Comparison of ENCODE assay signal across 8 cellular contexts in genomic region chr14:41604793-41605534, GRCh38. TPM values are rescaled to one million over a fixed set of nuclear protein-coding genes. Genes with fewer than 3 reads are reported as not detected.
DNase-seq lines count a peak whose midpoint lies in the region; TF ChIP-seq lines count a peak whose summit lies in the region.

No MANE protein-coding gene starts in this region.

- no peaks in the 10 kb centered on the region for H3K9me3 ChIP-seq in tibial nerve

- DNase-seq in AG08396 (ENCODE audit: low spot score), result peak; percentile 48
- peak; percentile 85 for DNase-seq in NCI-H1694 treated with DMSO at 0.1 percent for 48 hours (lab: John Stamatoyannopoulos, UW)
- peak; percentile 87 for DNase-seq in choroid plexus epithelial cell (ENCODE audit: low read depth)
- DNase-seq in lower leg skin (ENCODE audit: low spot score in 2 of 2), result peak; percentile 16 to 85
- peak in 1 of 2 donors; percentile 35 for DNase-seq in tibial nerve (ENCODE audit: low spot score in 2 of 2)
- no peak for DNase-seq in T-helper 9 cell
- no peak for DNase-seq in KBM-7
- DNase-seq in stimulated activated CD4-positive, alpha-beta T cell treated with anti-CD3 and anti-CD28 coated beads, Interleukin-12 subunit alpha, Interleukin-12 subunit beta, amount 100 ng/mL, for 4 hours, result no peak

- TF ChIP-seq CTCF in choroid plexus epithelial cell (conservative IDR thresholded peaks at IDR 0.05; ENCODE audit: low read depth, low read length), result no peak
- TF ChIP-seq CTCF in lower leg skin (IDR thresholded peaks at IDR 0.05), result no peak
- no peak for TF ChIP-seq CTCF in tibial nerve (IDR thresholded peaks at IDR 0.05)

- intact Hi-C loops in lower leg skin (cut with DNase I; ENCODE audit: low total_unique reads), result no loop called here

- WGBS in lower leg skin, 2 donors, result 1 to 4% methylated on average over 28 to 29 of the region's 29 CpGs
- WGBS in tibial nerve, 2 donors, result 1% methylated on average over 28 to 29 of the region's 29 CpGs

- TF ChIP-seq EP300 in tibial nerve (IDR thresholded peaks at IDR 0.05), result peak in 1 of 2 donors; percentile 36

- peaks cover 0 to 30% of the 10 kb centered on the region in 2 donors for H3K27me3 ChIP-seq in tibial nerve

- no peaks in the 10 kb centered on the region for H3K36me3 ChIP-seq in tibial nerve

- peaks cover 0 to 54% (median 3%) of the 10 kb centered on the region in 4 donors for H3K4me1 ChIP-seq in tibial nerve

- in situ Hi-C loops in KBM-7 (cut with MboI; ENCODE audit: low pct_unique_long_range_greater_than_20kb, low sequenced_read_pairs), result no loop called here

- TF ChIP-seq POLR2A in lower leg skin (IDR thresholded peaks at IDR 0.05), result no peak
- TF ChIP-seq POLR2A in tibial nerve (IDR thresholded peaks at IDR 0.05), result no peak

- H3K27ac ChIP-seq in tibial nerve, result peak overlapping the region; percentile 71 to 94 (median 79)

- peak overlapping the region; percentile 70 for H3K4me3 ChIP-seq in choroid plexus epithelial cell (ENCODE audit: low read depth, low read length)
- H3K4me3 ChIP-seq in lower leg skin (ENCODE audit: low read depth, poor library complexity, severe bottlenecking), result peak overlapping the region; percentile 19
- peak overlapping the region; percentile 50 to 74 (median 60) for H3K4me3 ChIP-seq in tibial nerve

RNA-seq across cellular contexts. Expression of gene LRFN5, which starts 1.7 kb away (rescaled TPM):
- under 1 TPM in 3 of 4 donors, not detected in 1; 0.17 to 0.88 (median 0.71) TPM for total RNA-seq in lower leg skin
- total RNA-seq in tibial nerve, result 10 to 100 TPM in 3 of 4 donors, 1 to 10 TPM in 1; 8.0 to 72.6 (median 10.7) TPM

Comparison
In these comparisons a context has a peak if more than half of its experiments do, and no peak if none do; other contexts are left out.
1. DNase-seq: peak in AG08396 (single experiment), NCI-H1694 treated with DMSO at 0.1 percent for 48 hours (single experiment), choroid plexus epithelial cell (single experiment) and lower leg skin (2 of 2); none in T-helper 9 cell (single experiment), KBM-7 (single experiment) and stimulated activated CD4-positive, alpha-beta T cell treated with anti-CD3 and anti-CD28 coated beads, Interleukin-12 subunit alpha, Interleukin-12 subunit beta, amount 100 ng/mL, for 4 hours (single experiment).
2. H3K4me3 ChIP-seq: peak in every context shown above with its lines; median percentile 70 in choroid plexus epithelial cell; 60 in tibial nerve; 19 in lower leg skin.
3. RNA of gene LRFN5, which starts 1.7 kb away (total RNA-seq): 8.0 to 72.6 TPM in tibial nerve; 0.17 to 0.88 TPM in lower leg skin; every median in the first group is over 4 times any median in the second.